Comparison of ENCODE assay signal across 1 cellular context in the genomic region with DNA sequence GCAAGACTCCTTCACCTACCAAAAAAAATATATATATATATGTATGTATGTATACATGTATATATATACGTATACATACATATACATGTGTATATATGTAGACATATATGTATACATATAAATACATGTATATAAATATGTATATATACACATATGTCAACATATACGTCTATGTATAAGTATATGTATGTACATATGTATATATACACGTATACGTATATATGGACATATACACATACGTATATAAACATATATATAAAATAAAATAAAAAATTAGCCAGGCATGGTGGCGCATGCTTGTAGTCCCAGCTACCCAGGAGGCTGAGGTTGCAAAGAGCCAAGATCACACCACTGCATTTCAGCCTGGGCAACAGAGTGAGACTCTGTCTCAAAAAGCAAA.
TF ChIP-seq lines count a peak whose summit lies in the region.

No MANE protein-coding gene starts in this region.

TF ChIP-seq in K562, 482 proteins besides CTCF, POLR2A, EP300 and RAD21 (continued from another document and continues in another):
- TF ChIP-seq, protein P1, sequence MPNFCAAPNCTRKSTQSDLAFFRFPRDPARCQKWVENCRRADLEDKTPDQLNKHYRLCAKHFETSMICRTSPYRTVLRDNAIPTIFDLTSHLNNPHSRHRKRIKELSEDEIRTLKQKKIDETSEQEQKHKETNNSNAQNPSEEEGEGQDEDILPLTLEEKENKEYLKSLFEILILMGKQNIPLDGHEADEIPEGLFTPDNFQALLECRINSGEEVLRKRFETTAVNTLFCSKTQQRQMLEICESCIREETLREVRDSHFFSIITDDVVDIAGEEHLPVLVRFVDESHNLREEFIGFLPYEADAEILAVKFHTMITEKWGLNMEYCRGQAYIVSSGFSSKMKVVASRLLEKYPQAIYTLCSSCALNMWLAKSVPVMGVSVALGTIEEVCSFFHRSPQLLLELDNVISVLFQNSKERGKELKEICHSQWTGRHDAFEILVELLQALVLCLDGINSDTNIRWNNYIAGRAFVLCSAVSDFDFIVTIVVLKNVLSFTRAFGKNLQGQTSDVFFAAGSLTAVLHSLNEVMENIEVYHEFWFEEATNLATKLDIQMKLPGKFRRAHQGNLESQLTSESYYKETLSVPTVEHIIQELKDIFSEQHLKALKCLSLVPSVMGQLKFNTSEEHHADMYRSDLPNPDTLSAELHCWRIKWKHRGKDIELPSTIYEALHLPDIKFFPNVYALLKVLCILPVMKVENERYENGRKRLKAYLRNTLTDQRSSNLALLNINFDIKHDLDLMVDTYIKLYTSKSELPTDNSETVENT (CRISPR knock-in tag; IDR thresholded peaks at IDR 0.05), result no peak
- no peak for TF ChIP-seq CHD1 (IDR thresholded peaks at IDR 0.05; ENCODE audit: low read length)
- TF ChIP-seq NCOA1 (IDR thresholded peaks at IDR 0.05; ENCODE audit: low read depth), result no peak
- no peak for TF ChIP-seq MEF2A (IDR thresholded peaks at IDR 0.05; ENCODE audit: control insufficient read depth, low read depth, low read length)
- TF ChIP-seq, protein P2, sequence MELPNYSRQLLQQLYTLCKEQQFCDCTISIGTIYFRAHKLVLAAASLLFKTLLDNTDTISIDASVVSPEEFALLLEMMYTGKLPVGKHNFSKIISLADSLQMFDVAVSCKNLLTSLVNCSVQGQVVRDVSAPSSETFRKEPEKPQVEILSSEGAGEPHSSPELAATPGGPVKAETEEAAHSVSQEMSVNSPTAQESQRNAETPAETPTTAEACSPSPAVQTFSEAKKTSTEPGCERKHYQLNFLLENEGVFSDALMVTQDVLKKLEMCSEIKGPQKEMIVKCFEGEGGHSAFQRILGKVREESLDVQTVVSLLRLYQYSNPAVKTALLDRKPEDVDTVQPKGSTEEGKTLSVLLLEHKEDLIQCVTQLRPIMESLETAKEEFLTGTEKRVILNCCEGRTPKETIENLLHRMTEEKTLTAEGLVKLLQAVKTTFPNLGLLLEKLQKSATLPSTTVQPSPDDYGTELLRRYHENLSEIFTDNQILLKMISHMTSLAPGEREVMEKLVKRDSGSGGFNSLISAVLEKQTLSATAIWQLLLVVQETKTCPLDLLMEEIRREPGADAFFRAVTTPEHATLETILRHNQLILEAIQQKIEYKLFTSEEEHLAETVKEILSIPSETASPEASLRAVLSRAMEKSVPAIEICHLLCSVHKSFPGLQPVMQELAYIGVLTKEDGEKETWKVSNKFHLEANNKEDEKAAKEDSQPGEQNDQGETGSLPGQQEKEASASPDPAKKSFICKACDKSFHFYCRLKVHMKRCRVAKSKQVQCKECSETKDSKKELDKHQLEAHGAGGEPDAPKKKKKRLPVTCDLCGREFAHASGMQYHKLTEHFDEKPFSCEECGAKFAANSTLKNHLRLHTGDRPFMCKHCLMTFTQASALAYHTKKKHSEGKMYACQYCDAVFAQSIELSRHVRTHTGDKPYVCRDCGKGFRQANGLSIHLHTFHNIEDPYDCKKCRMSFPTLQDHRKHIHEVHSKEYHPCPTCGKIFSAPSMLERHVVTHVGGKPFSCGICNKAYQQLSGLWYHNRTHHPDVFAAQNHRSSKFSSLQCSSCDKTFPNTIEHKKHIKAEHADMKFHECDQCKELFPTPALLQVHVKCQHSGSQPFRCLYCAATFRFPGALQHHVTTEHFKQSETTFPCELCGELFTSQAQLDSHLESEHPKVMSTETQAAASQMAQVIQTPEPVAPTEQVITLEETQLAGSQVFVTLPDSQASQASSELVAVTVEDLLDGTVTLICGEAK (IDR thresholded peaks at IDR 0.05), result no peak
- TF ChIP-seq, protein P2 (CRISPR knock-in tag; IDR thresholded peaks at IDR 0.05), result no peak
- no peak for TF ChIP-seq RB1 (IDR thresholded peaks at IDR 0.05; ENCODE audit: low read depth)
- TF ChIP-seq FOXJ3 (CRISPR knock-in tag; IDR thresholded peaks at IDR 0.05), result no peak
- no peak for TF ChIP-seq ADNP (tag; IDR thresholded peaks at IDR 0.05)
- TF ChIP-seq SIX5 (IDR thresholded peaks at IDR 0.05; ENCODE audit: borderline replicate concordance in 1 of 2, insufficient read depth in 1 of 2, low read depth in 1 of 2, low read length in 2 of 2), result no peak
- no peak for TF ChIP-seq CREBBP (IDR thresholded peaks at IDR 0.05; ENCODE audit: low read depth, low read length)
- TF ChIP-seq, protein P3, sequence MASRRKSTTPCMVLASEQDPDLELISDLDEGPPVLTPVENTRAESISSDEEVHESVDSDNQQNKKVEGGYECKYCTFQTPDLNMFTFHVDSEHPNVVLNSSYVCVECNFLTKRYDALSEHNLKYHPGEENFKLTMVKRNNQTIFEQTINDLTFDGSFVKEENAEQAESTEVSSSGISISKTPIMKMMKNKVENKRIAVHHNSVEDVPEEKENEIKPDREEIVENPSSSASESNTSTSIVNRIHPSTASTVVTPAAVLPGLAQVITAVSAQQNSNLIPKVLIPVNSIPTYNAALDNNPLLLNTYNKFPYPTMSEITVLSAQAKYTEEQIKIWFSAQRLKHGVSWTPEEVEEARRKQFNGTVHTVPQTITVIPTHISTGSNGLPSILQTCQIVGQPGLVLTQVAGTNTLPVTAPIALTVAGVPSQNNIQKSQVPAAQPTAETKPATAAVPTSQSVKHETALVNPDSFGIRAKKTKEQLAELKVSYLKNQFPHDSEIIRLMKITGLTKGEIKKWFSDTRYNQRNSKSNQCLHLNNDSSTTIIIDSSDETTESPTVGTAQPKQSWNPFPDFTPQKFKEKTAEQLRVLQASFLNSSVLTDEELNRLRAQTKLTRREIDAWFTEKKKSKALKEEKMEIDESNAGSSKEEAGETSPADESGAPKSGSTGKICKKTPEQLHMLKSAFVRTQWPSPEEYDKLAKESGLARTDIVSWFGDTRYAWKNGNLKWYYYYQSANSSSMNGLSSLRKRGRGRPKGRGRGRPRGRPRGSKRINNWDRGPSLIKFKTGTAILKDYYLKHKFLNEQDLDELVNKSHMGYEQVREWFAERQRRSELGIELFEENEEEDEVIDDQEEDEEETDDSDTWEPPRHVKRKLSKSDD (conservative IDR thresholded peaks at IDR 0.05; ENCODE audit: low read length), result no peak
- no peak for TF ChIP-seq TAF1 (IDR thresholded peaks at IDR 0.05; ENCODE audit: control insufficient read depth, extremely low read depth, insufficient read depth, low read length, severe bottlenecking)
- TF ChIP-seq ZNF175 (CRISPR knock-in tag; IDR thresholded peaks at IDR 0.05; ENCODE audit: low read depth), result no peak
- peak; percentile 67; the same call in 1 of the 2 replicates for TF ChIP-seq ZNF707 (CRISPR knock-in tag; conservative IDR thresholded peaks at IDR 0.05)
- TF ChIP-seq, protein P4, sequence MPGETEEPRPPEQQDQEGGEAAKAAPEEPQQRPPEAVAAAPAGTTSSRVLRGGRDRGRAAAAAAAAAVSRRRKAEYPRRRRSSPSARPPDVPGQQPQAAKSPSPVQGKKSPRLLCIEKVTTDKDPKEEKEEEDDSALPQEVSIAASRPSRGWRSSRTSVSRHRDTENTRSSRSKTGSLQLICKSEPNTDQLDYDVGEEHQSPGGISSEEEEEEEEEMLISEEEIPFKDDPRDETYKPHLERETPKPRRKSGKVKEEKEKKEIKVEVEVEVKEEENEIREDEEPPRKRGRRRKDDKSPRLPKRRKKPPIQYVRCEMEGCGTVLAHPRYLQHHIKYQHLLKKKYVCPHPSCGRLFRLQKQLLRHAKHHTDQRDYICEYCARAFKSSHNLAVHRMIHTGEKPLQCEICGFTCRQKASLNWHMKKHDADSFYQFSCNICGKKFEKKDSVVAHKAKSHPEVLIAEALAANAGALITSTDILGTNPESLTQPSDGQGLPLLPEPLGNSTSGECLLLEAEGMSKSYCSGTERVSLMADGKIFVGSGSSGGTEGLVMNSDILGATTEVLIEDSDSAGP (CRISPR knock-in tag; IDR thresholded peaks at IDR 0.05), result no peak
- no peak for TF ChIP-seq RBM22 (IDR thresholded peaks at IDR 0.05; ENCODE audit: low read depth, low read length, poor library complexity, severe bottlenecking)
- no peak for TF ChIP-seq BCL6 (CRISPR knock-in tag; IDR thresholded peaks at IDR 0.05)
- TF ChIP-seq, protein P5, sequence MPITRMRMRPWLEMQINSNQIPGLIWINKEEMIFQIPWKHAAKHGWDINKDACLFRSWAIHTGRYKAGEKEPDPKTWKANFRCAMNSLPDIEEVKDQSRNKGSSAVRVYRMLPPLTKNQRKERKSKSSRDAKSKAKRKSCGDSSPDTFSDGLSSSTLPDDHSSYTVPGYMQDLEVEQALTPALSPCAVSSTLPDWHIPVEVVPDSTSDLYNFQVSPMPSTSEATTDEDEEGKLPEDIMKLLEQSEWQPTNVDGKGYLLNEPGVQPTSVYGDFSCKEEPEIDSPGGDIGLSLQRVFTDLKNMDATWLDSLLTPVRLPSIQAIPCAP (CRISPR knock-in tag; IDR thresholded peaks at IDR 0.05; ENCODE audit: borderline replicate concordance), result no peak
- TF ChIP-seq ZNF76 (CRISPR knock-in tag; IDR thresholded peaks at IDR 0.05; ENCODE audit: borderline replicate concordance), result 0 out of 2 replicates have a peak, but pooled peaks have one; percentile 29
- no peak for TF ChIP-seq CHD4 (IDR thresholded peaks at IDR 0.05; ENCODE audit: insufficient read depth, insufficient replicate concordance, low read depth, low read length, poor library complexity, severe bottlenecking)
- no peak for TF ChIP-seq PML (IDR thresholded peaks at IDR 0.05; ENCODE audit: low read length)
- TF ChIP-seq ZZZ3 (IDR thresholded peaks at IDR 0.05), result no peak
- no peak for TF ChIP-seq FIP1L1 (IDR thresholded peaks at IDR 0.05; ENCODE audit: low read depth, low read length, poor library complexity, severe bottlenecking)
- no peak for TF ChIP-seq CTCFL (IDR thresholded peaks at IDR 0.05; ENCODE audit: borderline replicate concordance, insufficient read depth, low read depth, low read length, poor library complexity, severe bottlenecking)
- TF ChIP-seq GTF2F1 (IDR thresholded peaks at IDR 0.05; ENCODE audit: low read depth, low read length), result no peak
- TF ChIP-seq CBFA2T3 (IDR thresholded peaks at IDR 0.05), result no peak
- TF ChIP-seq KDM1A (IDR thresholded peaks at IDR 0.05), result no peak
- no peak for TF ChIP-seq ZNF124 (CRISPR knock-in tag; IDR thresholded peaks at IDR 0.05)
- TF ChIP-seq, protein P6, sequence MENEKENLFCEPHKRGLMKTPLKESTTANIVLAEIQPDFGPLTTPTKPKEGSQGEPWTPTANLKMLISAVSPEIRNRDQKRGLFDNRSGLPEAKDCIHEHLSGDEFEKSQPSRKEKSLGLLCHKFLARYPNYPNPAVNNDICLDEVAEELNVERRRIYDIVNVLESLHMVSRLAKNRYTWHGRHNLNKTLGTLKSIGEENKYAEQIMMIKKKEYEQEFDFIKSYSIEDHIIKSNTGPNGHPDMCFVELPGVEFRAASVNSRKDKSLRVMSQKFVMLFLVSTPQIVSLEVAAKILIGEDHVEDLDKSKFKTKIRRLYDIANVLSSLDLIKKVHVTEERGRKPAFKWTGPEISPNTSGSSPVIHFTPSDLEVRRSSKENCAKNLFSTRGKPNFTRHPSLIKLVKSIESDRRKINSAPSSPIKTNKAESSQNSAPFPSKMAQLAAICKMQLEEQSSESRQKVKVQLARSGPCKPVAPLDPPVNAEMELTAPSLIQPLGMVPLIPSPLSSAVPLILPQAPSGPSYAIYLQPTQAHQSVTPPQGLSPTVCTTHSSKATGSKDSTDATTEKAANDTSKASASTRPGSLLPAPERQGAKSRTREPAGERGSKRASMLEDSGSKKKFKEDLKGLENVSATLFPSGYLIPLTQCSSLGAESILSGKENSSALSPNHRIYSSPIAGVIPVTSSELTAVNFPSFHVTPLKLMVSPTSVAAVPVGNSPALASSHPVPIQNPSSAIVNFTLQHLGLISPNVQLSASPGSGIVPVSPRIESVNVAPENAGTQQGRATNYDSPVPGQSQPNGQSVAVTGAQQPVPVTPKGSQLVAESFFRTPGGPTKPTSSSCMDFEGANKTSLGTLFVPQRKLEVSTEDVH (IDR thresholded peaks at IDR 0.05; ENCODE audit: low read depth, partially characterized antibody), result no peak
- TF ChIP-seq ARID1B (IDR thresholded peaks at IDR 0.05), result no peak
- no peak for TF ChIP-seq PTBP1 (IDR thresholded peaks at IDR 0.05; ENCODE audit: low read depth, low read length)
- TF ChIP-seq RBM34 (IDR thresholded peaks at IDR 0.05; ENCODE audit: borderline replicate concordance, insufficient read depth, low read length), result no peak
